23 cellular contexts compared by ENCODE assay signal in the genomic region with DNA sequence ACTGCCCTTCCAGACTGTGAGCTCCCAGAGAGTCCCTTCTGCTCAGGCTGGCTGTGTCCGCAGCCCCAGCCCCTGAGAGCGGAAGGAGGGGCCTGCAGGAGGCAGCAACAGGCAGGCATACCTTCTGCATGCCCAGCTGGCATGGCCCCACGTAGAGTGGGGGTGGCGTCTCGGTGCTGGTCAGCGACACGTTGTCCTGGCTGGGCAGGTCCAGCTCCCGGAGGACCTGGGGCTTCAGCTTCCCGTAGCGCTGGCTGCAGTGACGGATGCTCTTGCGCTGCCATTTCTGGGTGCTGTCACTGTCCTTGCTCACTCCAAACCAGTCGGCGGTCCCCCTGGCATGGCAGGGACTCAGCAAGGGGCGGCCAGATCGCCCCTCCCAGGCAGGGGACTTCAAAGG. TPM values are rescaled to one million over a fixed set of nuclear protein-coding genes. Genes with fewer than 3 reads are reported as not detected.
"Had no signal": no experiment of that assay in that cellular context is flagged by ENCODE, and none has a peak within 500 bp of the region (broad histone marks: within the 10 kb centered on the region; RNA-seq: fewer than 3 reads in every experiment).

No MANE protein-coding gene starts in this region.

- H3K4me3 ChIP-seq: ascending aorta, body of pancreas, MG63, Peyer's patch had no signal

- H3K27me3 ChIP-seq: ascending aorta, body of pancreas, MG63, Peyer's patch had no signal

- H3K27ac ChIP-seq: body of pancreas, Peyer's patch, RWPE1 had no signal

- DNase-seq: activated CD4-positive, alpha-beta T cell treated with anti-CD3 and anti-CD28 coated beads for 48 hours; activated CD4-positive, alpha-beta T cell treated with anti-CD3 and anti-CD28 coated beads, Interleukin-2, amount 50 U/mL, for 4 hours; activated CD4-positive, CD25-positive, alpha-beta regulatory T cell treated with anti-CD3 and anti-CD28 coated beads, Interleukin-2, amount 50 U/mL, for 72 hours; activated CD8-positive, alpha-beta memory T cell treated with anti-CD3 and anti-CD28 coated beads, Interleukin-2, amount 10 ng/mL, durations not matched to agents 7 days and 5 days; activated CD8-positive, alpha-beta T cell treated with anti-CD3 and anti-CD28 coated beads, Interleukin-2, amount 10 ng/mL, durations not matched to agents 7 days and 5 days; activated effector memory CD4-positive, alpha-beta T cell treated with anti-CD3 and anti-CD28 coated beads, Interleukin-2, amount 50 U/mL, for 16 hours; activated naive CD4-positive, alpha-beta T cell treated with Interleukin-2 at 50 U/mL for 16 hours; activated naive CD8-positive, alpha-beta T cell treated with anti-CD3 and anti-CD28 coated beads, Interleukin-2, amount 50 U/mL, for 24 hours; activated T-cell treated with anti-CD3 and anti-CD28 coated beads, Interleukin-2, amount 50 U/mL, for 24 hours; amniotic stem cell; body of pancreas; MG63; MV-4-11; NCI-H1417 treated with DMSO at 0.1 percent for 48 hours; NCI-H1694; NCI-H2171 treated with DMSO at 0.1 percent for 48 hours; NCI-H510A; NCI-H526 treated with DMSO at 0.1 percent for 48 hours had no signal

- H3K9me3 ChIP-seq: ascending aorta, body of pancreas, MG63, Peyer's patch had no signal

- ATAC-seq: activated CD8-positive, alpha-beta memory T cell treated with anti-CD3 and anti-CD28 coated beads, Interleukin-2, amount 10 ng/mL, durations not matched to agents 7 days and 5 days; activated CD8-positive, alpha-beta T cell treated with anti-CD3 and anti-CD28 coated beads, Interleukin-2, amount 10 ng/mL, durations not matched to agents 7 days and 5 days; activated naive CD4-positive, alpha-beta T cell treated with anti-CD3 and anti-CD28 coated beads, Interleukin-2, amount 50 U/mL, for 72 hours; activated naive CD8-positive, alpha-beta T cell treated with anti-CD3 and anti-CD28 coated beads, Interleukin-2, amount 50 U/mL, for 24 hours; body of pancreas; WTC11 had no signal

RNA-seq across cellular contexts. Expression of gene SNRNP25, which starts 9.8 kb away (rescaled TPM):
- total RNA-seq: ascending aorta had no signal

RNA-seq across cellular contexts. Expression of gene POLR3K, which starts 10.1 kb away (rescaled TPM):
- total RNA-seq: ascending aorta had no signal
